ENCODE assay signal across 9 cellular contexts in the genomic region with DNA sequence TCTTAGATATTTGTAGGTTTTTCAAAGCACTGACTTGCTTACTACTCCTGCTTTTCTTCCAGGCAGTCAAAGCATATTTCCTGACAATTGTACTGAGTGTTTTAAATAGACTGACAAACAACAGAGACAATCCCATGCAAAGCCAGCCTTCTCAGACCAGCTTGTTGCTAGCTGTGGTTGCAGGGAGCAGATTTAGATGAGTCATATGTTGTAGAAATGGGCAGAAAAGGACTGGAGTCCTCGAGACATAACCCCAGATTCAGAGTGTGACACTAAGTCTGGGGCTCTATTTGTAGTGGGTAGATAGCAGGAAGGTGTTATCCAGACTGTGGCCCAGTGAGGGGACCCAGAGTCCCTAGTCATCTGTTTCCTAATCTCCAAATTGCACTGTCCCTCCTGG.
DNase-seq lines count a peak whose midpoint lies in the region; ATAC-seq and TF ChIP-seq lines count a peak whose summit lies in the region.
"Had no signal": no experiment of that assay in that cellular context is flagged by ENCODE, and none has a peak within 500 bp of the region (broad histone marks: within the 10 kb centered on the region; RNA-seq: fewer than 3 reads in every experiment).

No MANE protein-coding gene starts in this region.

- H3K27ac Mint-ChIP-seq in CD4-positive, alpha-beta memory T cell = peak overlapping the region; percentile 51 to 88 (median 65)
- H3K27ac Mint-ChIP-seq in activated naive CD4-positive, alpha-beta T cell treated with anti-CD3 and anti-CD28 coated beads, Interleukin-2, amount 10 ng/mL, durations not matched to agents 7 days and 5 days = peak overlapping the region; percentile 71

- CTCF ChIA-PET in CD4-positive, alpha-beta memory T cell (lab: Charles Lee; ENCODE audit: partially characterized antibody) = interaction anchor here (1.2 kb wide), 1 partner anchor 14 kb away, joined by 3 read pairs; no protein-coding TSS in a partner anchor
- CTCF ChIA-PET in activated naive CD4-positive, alpha-beta T cell treated with anti-CD3 and anti-CD28 coated beads, Interleukin-2, amount 10 ng/mL, durations not matched to agents 7 days and 5 days (lab: Charles Lee) = no interaction called here
- CTCF ChIA-PET in A673 (lab: Charles Lee) = no interaction called here

- TF ChIP-seq CTCF in GM20000 (IDR thresholded peaks at IDR 0.05; ENCODE audit: extremely low read depth, missing control alignments) (no peak), A673 (conservative IDR thresholded peaks at IDR 0.05; ENCODE audit: low read depth, low read length) (no peak)

- no peaks in the 10 kb centered on the region for H3K9me3 ChIP-seq in CD4-positive, alpha-beta memory T cell (ENCODE audit: control insufficient read depth in 1 of 2, low read length in 2 of 2)
- H3K9me3 ChIP-seq in mesodermal cell (ENCODE audit: control insufficient read depth, low read length) (no peaks in the 10 kb centered on the region), A673 (ENCODE audit: low read depth, low read length, poor library complexity, severe bottlenecking) (no peaks in the 10 kb centered on the region)

- no peak overlapping the region for H3K27ac ChIP-seq in CD4-positive, alpha-beta memory T cell (ENCODE audit: low read depth, low read length)
- H3K27ac ChIP-seq in mesodermal cell (ENCODE audit: low read depth, low read length, severe bottlenecking) (peak overlapping the region; percentile 77), A673 (ENCODE audit: low read depth, low read length, poor library complexity, severe bottlenecking) (no peak overlapping the region)

- H3K36me3 ChIP-seq in CD4-positive, alpha-beta memory T cell (ENCODE audit: insufficient read depth, low read length) = no peaks in the 10 kb centered on the region
- H3K36me3 ChIP-seq in mesodermal cell (ENCODE audit: control insufficient read depth, insufficient read depth, low read length) (no peaks in the 10 kb centered on the region), A673 (ENCODE audit: insufficient read depth, low read length, poor library complexity, severe bottlenecking) (no peaks in the 10 kb centered on the region)

- ATAC-seq in HG02885 (IDR thresholded peaks at IDR 0.05; ENCODE audit: poor library complexity, unreplicated experiment) (peak; percentile 31), GM21447 (IDR thresholded peaks at IDR 0.05; ENCODE audit: unreplicated experiment) (no peak)

- intact Hi-C loops in CD4-positive, alpha-beta memory T cell (cut with micrococcal nuclease) = no loop called here
- intact Hi-C loops in A673 (cut with micrococcal nuclease; ENCODE audit: unreplicated experiment) = no loop called here

- peaks cover 49% of the 10 kb centered on the region for H3K4me1 ChIP-seq in CD4-positive, alpha-beta memory T cell (ENCODE audit: insufficient read depth, low read length)
- H3K4me1 ChIP-seq in mesodermal cell (ENCODE audit: control insufficient read depth, insufficient read depth, low read length, poor library complexity, severe bottlenecking) = peaks cover 16% of the 10 kb centered on the region
- no peaks in the 10 kb centered on the region for H3K4me1 ChIP-seq in A673 (ENCODE audit: insufficient read depth, low read length, poor library complexity, severe bottlenecking)

- H3K4me1 Mint-ChIP-seq in CD4-positive, alpha-beta memory T cell = peaks cover 0 to 26% (median 16%) of the 10 kb centered on the region in 4 donors
- H3K4me1 Mint-ChIP-seq in activated naive CD4-positive, alpha-beta T cell treated with anti-CD3 and anti-CD28 coated beads, Interleukin-2, amount 10 ng/mL, durations not matched to agents 7 days and 5 days = peaks cover 2% of the 10 kb centered on the region

- H3K4me3 Mint-ChIP-seq in CD4-positive, alpha-beta memory T cell = peak overlapping the region in 5 of 8 donors; percentile 5 to 67 (median 52)
- H3K4me3 Mint-ChIP-seq in activated naive CD4-positive, alpha-beta T cell treated with anti-CD3 and anti-CD28 coated beads, Interleukin-2, amount 10 ng/mL, durations not matched to agents 7 days and 5 days = no peak overlapping the region

- POLR2A ChIA-PET in CD4-positive, alpha-beta memory T cell (lab: Charles Lee; ENCODE audit: partially characterized antibody) = interaction anchor here (0.5 kb wide), 1 partner anchor 52 kb away, joined by 3 read pairs; no protein-coding TSS in a partner anchor
- POLR2A ChIA-PET in A673 (lab: Charles Lee; ENCODE audit: low non-redundant PET) = no interaction called here

- H3K27me3 ChIP-seq in CD4-positive, alpha-beta memory T cell (ENCODE audit: insufficient read depth, low read length) = no peaks in the 10 kb centered on the region
- H3K27me3 ChIP-seq in A673 (replicated peaks; ENCODE audit: insufficient read depth, low read depth, low read length, poor library complexity) = no peaks in the 10 kb centered on the region

- peaks cover 0 to 3% of the 10 kb centered on the region in 2 donors for H3K36me3 Mint-ChIP-seq in CD4-positive, alpha-beta memory T cell
- H3K36me3 Mint-ChIP-seq in activated naive CD4-positive, alpha-beta T cell treated with anti-CD3 and anti-CD28 coated beads, Interleukin-2, amount 10 ng/mL, durations not matched to agents 7 days and 5 days = peaks cover 45% of the 10 kb centered on the region

- no peaks in the 10 kb centered on the region for H3K27me3 Mint-ChIP-seq in CD4-positive, alpha-beta memory T cell
- H3K27me3 Mint-ChIP-seq in activated naive CD4-positive, alpha-beta T cell treated with anti-CD3 and anti-CD28 coated beads, Interleukin-2, amount 10 ng/mL, durations not matched to agents 7 days and 5 days = no peaks in the 10 kb centered on the region

- no TSS peak for BruUV-seq in A673 (replicated peaks; lab: Mats Ljungman, UMichigan)

- DNase-seq in CD4-positive, alpha-beta memory T cell = peak in 1 of 5 donors; percentile 52
- no peak for DNase-seq in activated naive CD4-positive, alpha-beta T cell treated with anti-CD3 and anti-CD28 coated beads, Interleukin-2, amount 10 ng/mL, durations not matched to agents 7 days and 5 days
- DNase-seq in SKM-1 treated with dmso at 0.1 percent for 144 hours (lab: John Stamatoyannopoulos, UW; ENCODE audit: unreplicated experiment) (no peak), GM20000 (ENCODE audit: low spot score) (no peak), A673 (ENCODE audit: low spot score) (no peak)
- DNase-seq: cortex of kidney had no signal

- WGBS in mesodermal cell (ENCODE audit: insufficient coverage in 2 of 2), 2 experiments = 50 to 82% methylated on average over 1 of the region's 1 CpG

- peaks cover 0 to 2% (median 0%) of the 10 kb centered on the region in 8 donors for H3K9me3 Mint-ChIP-seq in CD4-positive, alpha-beta memory T cell
- peaks cover 16% of the 10 kb centered on the region for H3K9me3 Mint-ChIP-seq in activated naive CD4-positive, alpha-beta T cell treated with anti-CD3 and anti-CD28 coated beads, Interleukin-2, amount 10 ng/mL, durations not matched to agents 7 days and 5 days

- no peak overlapping the region for H3K4me3 ChIP-seq in CD4-positive, alpha-beta memory T cell (ENCODE audit: low read length in 2 of 2)
- H3K4me3 ChIP-seq in mesodermal cell (ENCODE audit: extremely low read depth, insufficient read depth, low read length, poor library complexity, severe bottlenecking) (no peak overlapping the region), A673 (ENCODE audit: low read depth, low read length, poor library complexity, severe bottlenecking) (no peak overlapping the region)
